ENCODE assay signal across 8 cellular contexts in the genomic region with DNA sequence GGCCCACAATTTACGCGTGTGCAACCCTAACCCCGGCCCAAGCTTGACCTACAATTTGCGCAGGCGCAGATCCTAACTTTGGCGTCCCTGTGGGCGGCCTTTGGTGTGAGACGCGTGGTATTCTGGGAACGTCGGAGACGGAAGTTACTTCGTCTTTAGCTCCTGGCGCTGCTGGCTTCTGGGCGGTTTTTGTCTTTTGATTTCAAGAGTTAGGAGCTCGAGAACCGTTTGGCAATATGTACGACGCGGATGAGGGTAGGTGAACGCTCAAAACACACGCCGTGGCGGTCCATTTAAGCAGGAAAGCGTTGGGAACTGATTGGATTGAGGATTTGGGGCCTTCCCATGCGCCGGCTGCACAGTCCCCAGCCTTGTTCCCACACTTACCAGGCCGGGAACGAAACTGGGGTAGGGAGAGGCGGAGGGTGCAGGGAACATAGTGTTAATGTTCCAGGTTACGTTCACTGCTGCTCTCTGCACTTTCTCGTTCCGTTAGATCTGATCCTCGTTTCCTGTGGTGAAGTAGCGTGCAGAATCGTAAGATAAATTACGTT. TPM values are rescaled to one million over a fixed set of nuclear protein-coding genes. Genes with fewer than 3 reads are reported as not detected.
A peak's percentile ranks its signal among the peaks of the same experiment; 100 is the strongest.
DNase-seq lines count a peak whose midpoint lies in the region; ATAC-seq and TF ChIP-seq lines count a peak whose summit lies in the region.

TSS of gene POLR2B (plus strand) at position 147 of the 554 bp plus-strand sequence. CDS start at position 237, 90 bp downstream.

- peaks cover 22% of the 10 kb centered on the region for H3K4me1 ChIP-seq in thymus (ENCODE audit: control insufficient read depth, insufficient read depth, low read length)

- H3K36me3 ChIP-seq in GM06990 (ENCODE audit: control insufficient read depth, insufficient read depth, low read length) (no peaks in the 10 kb centered on the region; the same call in none of the 2 replicates), thymus (ENCODE audit: control insufficient read depth, insufficient read depth) (peaks cover 3% of the 10 kb centered on the region)

- H3K9me3 ChIP-seq in thymus (ENCODE audit: control insufficient read depth): no peaks in the 10 kb centered on the region

- TF ChIP-seq CTCF in GM06990 (IDR thresholded peaks at IDR 0.05; ENCODE audit: insufficient read depth, low read length, poor library complexity, severe bottlenecking): no peak
- no peak for TF ChIP-seq CTCF in osteocyte (IDR thresholded peaks at IDR 0.05)

- H3K27ac ChIP-seq in thymus (ENCODE audit: low read depth): peak within 1 kb of the TSS; percentile 99

- H3K27me3 ChIP-seq in GM06990 (replicated peaks; ENCODE audit: control insufficient read depth, insufficient read depth, low read length) (no peaks in the 10 kb centered on the region), thymus (ENCODE audit: control insufficient read depth, insufficient read depth) (no peaks in the 10 kb centered on the region)

- H3K27ac Mint-ChIP-seq in activated naive CD4-positive, alpha-beta T cell treated with anti-CD3 and anti-CD28 coated beads, Interleukin-2, amount 50 U/mL, for 72 hours: peak within 1 kb of the TSS; percentile 100
- H3K27ac Mint-ChIP-seq in osteocyte (ENCODE audit: unreplicated experiment): peak within 1 kb of the TSS; percentile 97

- under 1% methylated on average over 37 of the region's 37 CpGs for whole genome bisulfite sequencing in thymus

- H3K4me1 Mint-ChIP-seq in osteocyte (ENCODE audit: unreplicated experiment): peaks cover 47% of the 10 kb centered on the region

- peak within 1 kb of the TSS; percentile 98 for H3K4me3 Mint-ChIP-seq in osteocyte (ENCODE audit: unreplicated experiment)

- no peaks in the 10 kb centered on the region for H3K27me3 Mint-ChIP-seq in osteocyte (ENCODE audit: unreplicated experiment)

- DNase-seq in GM06990 (ENCODE audit: extremely low read depth, insufficient read length) (peak; percentile 86), NCI-H1048 (lab: John Stamatoyannopoulos, UW) (peak; percentile 73), SKM-1 (lab: John Stamatoyannopoulos, UW; ENCODE audit: unreplicated experiment) (peak; percentile 92), glomerular visceral epithelial cell (ENCODE audit: extremely low spot score) (peak; percentile 92), osteocyte (ENCODE audit: extremely low spot score, unreplicated experiment) (peak; percentile 97)
- DNase-seq in activated naive CD4-positive, alpha-beta T cell treated with anti-CD3 and anti-CD28 coated beads, Interleukin-2, amount 50 U/mL, for 72 hours (ENCODE audit: low spot score in 2 of 2): peak; percentile 87 to 93

- peak; percentile 49 for ATAC-seq in HG02571 (IDR thresholded peaks at IDR 0.05; ENCODE audit: unreplicated experiment)
- ATAC-seq in activated naive CD4-positive, alpha-beta T cell treated with anti-CD3 and anti-CD28 coated beads, Interleukin-2, amount 50 U/mL, for 72 hours: peak; percentile 58 to 64

- H3K9me3 Mint-ChIP-seq in activated naive CD4-positive, alpha-beta T cell treated with anti-CD3 and anti-CD28 coated beads, Interleukin-2, amount 50 U/mL, for 72 hours: peaks cover 0 to 4% of the 10 kb centered on the region in 2 donors
- peaks cover 3% of the 10 kb centered on the region for H3K9me3 Mint-ChIP-seq in osteocyte (ENCODE audit: unreplicated experiment)

- H3K36me3 Mint-ChIP-seq in activated naive CD4-positive, alpha-beta T cell treated with anti-CD3 and anti-CD28 coated beads, Interleukin-2, amount 50 U/mL, for 72 hours: peaks cover 38 to 54% of the 10 kb centered on the region in 2 donors
- peaks cover 4% of the 10 kb centered on the region for H3K36me3 Mint-ChIP-seq in osteocyte (ENCODE audit: unreplicated experiment)

- H3K4me3 ChIP-seq in GM06990 (replicated peaks; ENCODE audit: low read depth, low read length) (peak within 1 kb of the TSS; percentile 84), thymus (ENCODE audit: low read length) (peak within 1 kb of the TSS; percentile 75)

RNA-seq across cellular contexts. Expression of gene POLR2B, which starts in this region (rescaled TPM):
- total RNA-seq in activated naive CD4-positive, alpha-beta T cell treated with anti-CD3 and anti-CD28 coated beads, Interleukin-2, amount 50 U/mL, for 72 hours: 100 to 1,000 TPM; 133 to 142 TPM
- total RNA-seq in osteocyte: 74.2 and 79.4 TPM in 2 replicates
- 59.5 TPM for polyA plus RNA-seq in thymus

Comparison
In these comparisons a context has a peak if more than half of its experiments do, and no peak if none do; other contexts are left out.
1. Peak in every context shown above with its lines: DNase-seq, ATAC-seq, H3K4me3 ChIP-seq and H3K27ac ChIP-seq.